In the genomic region with DNA sequence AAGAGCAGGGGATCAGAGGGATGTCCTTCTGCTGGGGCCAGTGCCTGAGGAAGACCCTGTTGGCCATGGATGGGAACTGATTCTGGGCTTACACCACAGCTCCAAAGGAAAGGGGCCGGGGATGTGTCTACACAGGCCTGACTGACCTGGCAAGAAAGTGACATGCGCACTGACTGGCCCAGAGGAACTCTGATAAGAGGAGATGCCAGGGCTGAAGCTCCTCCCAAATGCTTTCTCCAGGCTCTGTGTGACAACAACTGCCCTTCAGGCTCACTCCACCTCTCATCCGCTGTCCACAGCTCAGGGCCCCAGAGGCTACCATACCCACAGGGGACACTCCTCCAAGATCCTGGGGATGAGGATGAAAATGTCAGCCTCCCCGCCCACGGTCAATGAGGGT, we compare ENCODE assay signal across 11 cellular contexts.
DNase-seq lines count a peak whose midpoint lies in the region; ATAC-seq, FAIRE-seq and TF ChIP-seq lines count a peak whose summit lies in the region.
"Had no signal": no experiment of that assay in that cellular context is flagged by ENCODE, and none has a peak within 500 bp of the region (broad histone marks: within the 10 kb centered on the region; RNA-seq: fewer than 3 reads in every experiment).

No MANE protein-coding gene starts in this region.

- H3K27ac Mint-ChIP-seq in T-helper 1 cell treated with Interleukin-12 subunit alpha and Interleukin-12 subunit beta and Interleukin-4 antibody, amounts not matched to agents 30 μg/mL and 1 μg/mL, for 36 hours: peak overlapping the region; percentile 70
- H3K27ac Mint-ChIP-seq in astrocyte (ENCODE audit: unreplicated experiment) (no peak overlapping the region), Caco-2 (ENCODE audit: unreplicated experiment) (no peak overlapping the region)
- H3K27ac Mint-ChIP-seq in stimulated activated memory B cell treated with anti-CD40 and anti-IgM and Interleukin-4, amounts not matched to agents 10 μg/mL and 1 μg/mL and 100 μg/mL, for 72 hours: peak overlapping the region; percentile 82

- no peaks in the 10 kb centered on the region for H3K27me3 ChIP-seq in astrocyte (ENCODE audit: insufficient read depth, low read length)
- no peaks in the 10 kb centered on the region for H3K27me3 ChIP-seq in Caco-2 (replicated peaks; ENCODE audit: control insufficient read depth, insufficient read depth, low read length)
- H3K27me3 ChIP-seq: upper lobe of left lung had no signal

- peaks cover 35% of the 10 kb centered on the region for H3K4me1 Mint-ChIP-seq in T-helper 1 cell treated with Interleukin-12 subunit alpha and Interleukin-12 subunit beta and Interleukin-4 antibody, amounts not matched to agents 30 μg/mL and 1 μg/mL, for 36 hours (ENCODE audit: low read depth)
- peaks cover 12% of the 10 kb centered on the region for H3K4me1 Mint-ChIP-seq in astrocyte (ENCODE audit: low read depth, unreplicated experiment)
- H3K4me1 Mint-ChIP-seq in stimulated activated memory B cell treated with anti-CD40 and anti-IgM and Interleukin-4, amounts not matched to agents 10 μg/mL and 1 μg/mL and 100 μg/mL, for 72 hours: peaks cover 41% of the 10 kb centered on the region
- H3K4me1 Mint-ChIP-seq in Caco-2 (ENCODE audit: low read depth, unreplicated experiment): peaks cover 11% of the 10 kb centered on the region

- no peaks in the 10 kb centered on the region for H3K9me3 ChIP-seq in astrocyte (ENCODE audit: insufficient read depth, low read depth, low read length)
- no peaks in the 10 kb centered on the region for H3K9me3 ChIP-seq in Caco-2
- H3K9me3 ChIP-seq: upper lobe of left lung had no signal

- CTCF ChIA-PET in Caco-2 (lab: Charles Lee): no interaction called here

- no peak for DNase-seq in T-helper 1 cell
- DNase-seq in astrocyte (ENCODE audit: low read depth): no peak
- no peak for DNase-seq in GM19240 (ENCODE audit: insufficient read length, low spot score)
- no peak for DNase-seq in Caco-2
- DNase-seq in COR-L47 (lab: John Stamatoyannopoulos, UW): no peak
- DNase-seq: activated effector memory CD4-positive, alpha-beta T cell treated with anti-CD3 and anti-CD28 coated beads, Interleukin-2, amount 50 U/mL, for 16 hours had no signal

- no peaks in the 10 kb centered on the region for H3K9me3 Mint-ChIP-seq in T-helper 1 cell treated with Interleukin-12 subunit alpha and Interleukin-12 subunit beta and Interleukin-4 antibody, amounts not matched to agents 30 μg/mL and 1 μg/mL, for 36 hours
- H3K9me3 Mint-ChIP-seq in astrocyte (ENCODE audit: unreplicated experiment) (no peaks in the 10 kb centered on the region), Caco-2 (ENCODE audit: unreplicated experiment) (no peaks in the 10 kb centered on the region)
- no peaks in the 10 kb centered on the region for H3K9me3 Mint-ChIP-seq in stimulated activated memory B cell treated with anti-CD40 and anti-IgM and Interleukin-4, amounts not matched to agents 10 μg/mL and 1 μg/mL and 100 μg/mL, for 72 hours

- POLR2A ChIA-PET in Caco-2 (lab: Charles Lee): no interaction called here

- no peak for TF ChIP-seq CTCF in astrocyte (IDR thresholded peaks at IDR 0.05; ENCODE audit: insufficient read depth, low read depth, low read length)
- no peak for TF ChIP-seq CTCF in Caco-2 (IDR thresholded peaks at IDR 0.05; ENCODE audit: insufficient read depth in 1 of 2, low read depth in 1 of 2, low read length in 1 of 2, severe bottlenecking in 1 of 2, unreplicated experiment in 1 of 2)

- H2AFZ ChIP-seq in astrocyte (ENCODE audit: low read depth, low read length): no peak overlapping the region

- H3K4me3 ChIP-seq in astrocyte (ENCODE audit: insufficient read depth, low read depth, low read length) (no peak overlapping the region), Caco-2 (ENCODE audit: low read depth, low read length) (no peak overlapping the region)
- H3K4me3 ChIP-seq: upper lobe of left lung had no signal

- no peaks in the 10 kb centered on the region for H4K20me1 ChIP-seq in astrocyte (ENCODE audit: insufficient read depth, low read length)

- ATAC-seq in HG03139 (IDR thresholded peaks at IDR 0.05; ENCODE audit: unreplicated experiment): peak; percentile 13
- ATAC-seq in stimulated activated memory B cell treated with anti-CD40 and anti-IgM and Interleukin-4, amounts not matched to agents 10 μg/mL and 1 μg/mL and 100 μg/mL, for 72 hours: peak; percentile 67

- H3K36me3 Mint-ChIP-seq in T-helper 1 cell treated with Interleukin-12 subunit alpha and Interleukin-12 subunit beta and Interleukin-4 antibody, amounts not matched to agents 30 μg/mL and 1 μg/mL, for 36 hours (ENCODE audit: low read depth): no peaks in the 10 kb centered on the region
- H3K36me3 Mint-ChIP-seq in astrocyte (ENCODE audit: low read depth, unreplicated experiment) (no peaks in the 10 kb centered on the region), Caco-2 (ENCODE audit: insufficient read depth, unreplicated experiment) (no peaks in the 10 kb centered on the region)
- no peaks in the 10 kb centered on the region for H3K36me3 Mint-ChIP-seq in stimulated activated memory B cell treated with anti-CD40 and anti-IgM and Interleukin-4, amounts not matched to agents 10 μg/mL and 1 μg/mL and 100 μg/mL, for 72 hours

- H3K36me3 ChIP-seq in astrocyte (ENCODE audit: insufficient read depth, low read length) (no peaks in the 10 kb centered on the region), Caco-2 (ENCODE audit: control insufficient read depth, insufficient read depth, low read length) (no peaks in the 10 kb centered on the region)
- H3K36me3 ChIP-seq: upper lobe of left lung had no signal

- H3K79me2 ChIP-seq in astrocyte (ENCODE audit: insufficient read depth, low read length): no peaks in the 10 kb centered on the region

- no peak for FAIRE-seq in astrocyte (lab: Jason Lieb, UNC)

- intact Hi-C loops in Caco-2 (cut with micrococcal nuclease; ENCODE audit: unreplicated experiment): no loop called here

- no peak overlapping the region for H3K27ac ChIP-seq in astrocyte (ENCODE audit: low read depth, low read length)
- H3K27ac ChIP-seq: 22Rv1 had no signal

- H3K4me2 ChIP-seq in astrocyte (ENCODE audit: low read length): peak overlapping the region; percentile 11

- H3K27me3 Mint-ChIP-seq in T-helper 1 cell treated with Interleukin-12 subunit alpha and Interleukin-12 subunit beta and Interleukin-4 antibody, amounts not matched to agents 30 μg/mL and 1 μg/mL, for 36 hours (ENCODE audit: low read depth): no peaks in the 10 kb centered on the region
- H3K27me3 Mint-ChIP-seq in astrocyte (ENCODE audit: low read depth, unreplicated experiment): no peaks in the 10 kb centered on the region
- no peaks in the 10 kb centered on the region for H3K27me3 Mint-ChIP-seq in stimulated activated memory B cell treated with anti-CD40 and anti-IgM and Interleukin-4, amounts not matched to agents 10 μg/mL and 1 μg/mL and 100 μg/mL, for 72 hours
- H3K27me3 Mint-ChIP-seq in Caco-2 (ENCODE audit: insufficient read depth, unreplicated experiment): no peaks in the 10 kb centered on the region

- peak overlapping the region; percentile 11 for H3K4me3 Mint-ChIP-seq in T-helper 1 cell treated with Interleukin-12 subunit alpha and Interleukin-12 subunit beta and Interleukin-4 antibody, amounts not matched to agents 30 μg/mL and 1 μg/mL, for 36 hours
- H3K4me3 Mint-ChIP-seq in astrocyte (ENCODE audit: unreplicated experiment) (no peak overlapping the region), Caco-2 (ENCODE audit: unreplicated experiment) (no peak overlapping the region)
- H3K4me3 Mint-ChIP-seq in stimulated activated memory B cell treated with anti-CD40 and anti-IgM and Interleukin-4, amounts not matched to agents 10 μg/mL and 1 μg/mL and 100 μg/mL, for 72 hours: peak overlapping the region; percentile 3

- H3K9ac ChIP-seq in astrocyte (ENCODE audit: low read length): no peak overlapping the region

- H3K4me1 ChIP-seq in astrocyte (ENCODE audit: insufficient read depth, low read length): peaks cover 18% of the 10 kb centered on the region
- peaks cover 10% of the 10 kb centered on the region for H3K4me1 ChIP-seq in Caco-2

- BruUV-seq in Caco-2 (replicated peaks; lab: Mats Ljungman, UMichigan): no TSS peak

Comparison
In these comparisons a context has a peak if more than half of its experiments do, and no peak if none do; other contexts are left out.
1. H3K27ac Mint-ChIP-seq: peak in T-helper 1 cell treated with Interleukin-12 subunit alpha and Interleukin-12 subunit beta and Interleukin-4 antibody, amounts not matched to agents 30 μg/mL and 1 μg/mL, for 36 hours (single experiment) and stimulated activated memory B cell treated with anti-CD40 and anti-IgM and Interleukin-4, amounts not matched to agents 10 μg/mL and 1 μg/mL and 100 μg/mL, for 72 hours (single experiment); none in astrocyte (single experiment) and Caco-2 (single experiment).
2. H3K4me3 Mint-ChIP-seq: peak in T-helper 1 cell treated with Interleukin-12 subunit alpha and Interleukin-12 subunit beta and Interleukin-4 antibody, amounts not matched to agents 30 μg/mL and 1 μg/mL, for 36 hours (single experiment) and stimulated activated memory B cell treated with anti-CD40 and anti-IgM and Interleukin-4, amounts not matched to agents 10 μg/mL and 1 μg/mL and 100 μg/mL, for 72 hours (single experiment); none in astrocyte (single experiment) and Caco-2 (single experiment).